Comparison of ENCODE assay signal across 14 cellular contexts in genomic region chr4:58301384-58301783, GRCh38.
DNase-seq lines count a peak whose midpoint lies in the region; ATAC-seq and TF ChIP-seq lines count a peak whose summit lies in the region.
"Had no signal": no experiment of that assay in that cellular context is flagged by ENCODE, and none has a peak within 500 bp of the region (broad histone marks: within the 10 kb centered on the region; RNA-seq: fewer than 3 reads in every experiment).

No MANE protein-coding gene starts in this region.

- TF ChIP-seq CTCF in choroid plexus epithelial cell (conservative IDR thresholded peaks at IDR 0.05; ENCODE audit: low read depth, low read length) (no peak), HFFc6 (IDR thresholded peaks at IDR 0.05) (no peak)

- ATAC-seq in HG02981 (IDR thresholded peaks at IDR 0.05; ENCODE audit: unreplicated experiment): no peak
- ATAC-seq in effector memory CD8-positive, alpha-beta T cell (replicated peaks): no peak
- ATAC-seq: PC-3 had no signal

- H3K4me3 ChIP-seq in choroid plexus epithelial cell (ENCODE audit: low read depth, low read length): no peak overlapping the region

- H3K27ac Mint-ChIP-seq in HFFc6: no peak overlapping the region
- H3K27ac Mint-ChIP-seq in effector memory CD8-positive, alpha-beta T cell: no peak overlapping the region
- H3K27ac Mint-ChIP-seq: activated naive CD8-positive, alpha-beta T cell; activated T-cell treated with anti-CD3 and anti-CD28 coated beads, Interleukin-2, amount 50 U/mL, for 24 hours had no signal

- no peaks in the 10 kb centered on the region for H3K4me1 Mint-ChIP-seq in HFFc6 (ENCODE audit: low read depth)
- H3K4me1 Mint-ChIP-seq in effector memory CD8-positive, alpha-beta T cell (ENCODE audit: low read depth in 2 of 2): no peaks in the 10 kb centered on the region

- DNase-seq in T1000 (lab: John Stamatoyannopoulos, UW): peak; percentile 17
- DNase-seq in choroid plexus epithelial cell (ENCODE audit: low read depth): peak; percentile 2
- peak; percentile 26 for DNase-seq in iPS-NIHi7 (ENCODE audit: extremely low spot score)
- DNase-seq in renal cortical epithelial cell (ENCODE audit: low read depth): peak; percentile 88
- no peak for DNase-seq in HFFc6
- DNase-seq in effector memory CD8-positive, alpha-beta T cell: no peak
- DNase-seq: activated T-cell treated with anti-CD3 and anti-CD28 coated beads, Interleukin-2, amount 50 U/mL, for 24 hours; NCI-H187; NCI-H524 treated with DMSO at 0.1 percent for 48 hours; PC-3; stimulated activated CD4-positive, alpha-beta T cell treated with anti-CD3 and anti-CD28 coated beads, Interleukin-4, amount 100 ng/mL, for 1 hour; stimulated activated CD8-positive, alpha-beta memory T cell treated with anti-CD3 and anti-CD28 coated beads, Interleukin-4, amount 100 ng/mL, for 48 hours had no signal

- no peak overlapping the region for H3K4me3 Mint-ChIP-seq in HFFc6
- no peak overlapping the region for H3K4me3 Mint-ChIP-seq in effector memory CD8-positive, alpha-beta T cell
- H3K4me3 Mint-ChIP-seq: activated naive CD8-positive, alpha-beta T cell; activated T-cell treated with anti-CD3 and anti-CD28 coated beads, Interleukin-2, amount 50 U/mL, for 24 hours had no signal

- H3K27me3 Mint-ChIP-seq in HFFc6 (ENCODE audit: insufficient read depth): no peaks in the 10 kb centered on the region
- H3K27me3 Mint-ChIP-seq in effector memory CD8-positive, alpha-beta T cell: no peaks in the 10 kb centered on the region
- H3K27me3 Mint-ChIP-seq: activated naive CD8-positive, alpha-beta T cell; activated T-cell treated with anti-CD3 and anti-CD28 coated beads, Interleukin-2, amount 50 U/mL, for 24 hours had no signal

- H3K9me3 Mint-ChIP-seq in HFFc6: peaks cover 14% of the 10 kb centered on the region; the same call in 1 of the 2 replicates
- peaks cover 5 to 10% of the 10 kb centered on the region in 2 donors for H3K9me3 Mint-ChIP-seq in effector memory CD8-positive, alpha-beta T cell

- H3K36me3 Mint-ChIP-seq in HFFc6 (ENCODE audit: low read depth): no peaks in the 10 kb centered on the region
- peaks cover 3% of the 10 kb centered on the region for H3K36me3 Mint-ChIP-seq in effector memory CD8-positive, alpha-beta T cell (ENCODE audit: insufficient read depth)
- H3K36me3 Mint-ChIP-seq: activated naive CD8-positive, alpha-beta T cell had no signal

Comparison
In these comparisons a context has a peak if more than half of its experiments do, and no peak if none do; other contexts are left out.
1. DNase-seq: peak in T1000 (single experiment), choroid plexus epithelial cell (single experiment), iPS-NIHi7 (single experiment) and renal cortical epithelial cell (single experiment); none in HFFc6 (single experiment) and effector memory CD8-positive, alpha-beta T cell (0 of 3).